ENCODE assay signal across 1 cellular context in the genomic region with DNA sequence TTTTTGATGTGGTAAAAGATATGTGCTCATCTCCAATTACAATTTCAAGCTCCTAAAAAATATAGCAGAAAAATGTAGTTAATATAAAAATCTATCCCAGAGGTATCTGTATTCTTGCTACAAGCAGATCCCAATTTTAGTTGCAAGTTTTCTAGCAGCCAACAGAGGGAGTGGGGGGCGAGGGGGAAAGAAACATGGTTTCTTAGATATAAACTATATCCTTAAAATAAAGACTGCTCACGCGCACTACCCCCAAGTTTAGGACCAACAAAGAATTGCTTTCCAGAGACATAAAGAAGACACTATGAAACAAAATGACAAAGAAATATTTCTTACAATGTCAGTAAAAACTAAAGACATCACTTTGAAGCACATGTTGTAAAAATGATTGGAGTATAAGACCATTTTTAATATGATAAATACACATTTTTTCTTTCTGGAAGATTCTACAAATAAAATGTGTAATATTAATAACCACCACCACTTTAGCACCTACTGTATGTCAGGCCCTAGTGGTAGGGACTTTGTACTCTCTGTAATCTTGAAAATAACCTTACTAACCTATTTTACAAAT.
TF ChIP-seq lines count a peak whose summit lies in the region.

No MANE protein-coding gene starts in this region.

TF ChIP-seq in GM23338, 12 proteins besides CTCF, POLR2A, EP300 and RAD21 (continued from another document):
- TF ChIP-seq, protein P1, sequence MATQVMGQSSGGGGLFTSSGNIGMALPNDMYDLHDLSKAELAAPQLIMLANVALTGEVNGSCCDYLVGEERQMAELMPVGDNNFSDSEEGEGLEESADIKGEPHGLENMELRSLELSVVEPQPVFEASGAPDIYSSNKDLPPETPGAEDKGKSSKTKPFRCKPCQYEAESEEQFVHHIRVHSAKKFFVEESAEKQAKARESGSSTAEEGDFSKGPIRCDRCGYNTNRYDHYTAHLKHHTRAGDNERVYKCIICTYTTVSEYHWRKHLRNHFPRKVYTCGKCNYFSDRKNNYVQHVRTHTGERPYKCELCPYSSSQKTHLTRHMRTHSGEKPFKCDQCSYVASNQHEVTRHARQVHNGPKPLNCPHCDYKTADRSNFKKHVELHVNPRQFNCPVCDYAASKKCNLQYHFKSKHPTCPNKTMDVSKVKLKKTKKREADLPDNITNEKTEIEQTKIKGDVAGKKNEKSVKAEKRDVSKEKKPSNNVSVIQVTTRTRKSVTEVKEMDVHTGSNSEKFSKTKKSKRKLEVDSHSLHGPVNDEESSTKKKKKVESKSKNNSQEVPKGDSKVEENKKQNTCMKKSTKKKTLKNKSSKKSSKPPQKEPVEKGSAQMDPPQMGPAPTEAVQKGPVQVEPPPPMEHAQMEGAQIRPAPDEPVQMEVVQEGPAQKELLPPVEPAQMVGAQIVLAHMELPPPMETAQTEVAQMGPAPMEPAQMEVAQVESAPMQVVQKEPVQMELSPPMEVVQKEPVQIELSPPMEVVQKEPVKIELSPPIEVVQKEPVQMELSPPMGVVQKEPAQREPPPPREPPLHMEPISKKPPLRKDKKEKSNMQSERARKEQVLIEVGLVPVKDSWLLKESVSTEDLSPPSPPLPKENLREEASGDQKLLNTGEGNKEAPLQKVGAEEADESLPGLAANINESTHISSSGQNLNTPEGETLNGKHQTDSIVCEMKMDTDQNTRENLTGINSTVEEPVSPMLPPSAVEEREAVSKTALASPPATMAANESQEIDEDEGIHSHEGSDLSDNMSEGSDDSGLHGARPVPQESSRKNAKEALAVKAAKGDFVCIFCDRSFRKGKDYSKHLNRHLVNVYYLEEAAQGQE (IDR thresholded peaks at IDR 0.05; ENCODE audit: unreplicated experiment), result no peak
- no peak for TF ChIP-seq JUNB (IDR thresholded peaks at IDR 0.05; ENCODE audit: unreplicated experiment)
- no peak for TF ChIP-seq NANOG (IDR thresholded peaks at IDR 0.05; ENCODE audit: borderline replicate concordance)
- TF ChIP-seq ZNF114 (CRISPR knock-in tag; IDR thresholded peaks at IDR 0.05), result no peak
- TF ChIP-seq, protein P2, sequence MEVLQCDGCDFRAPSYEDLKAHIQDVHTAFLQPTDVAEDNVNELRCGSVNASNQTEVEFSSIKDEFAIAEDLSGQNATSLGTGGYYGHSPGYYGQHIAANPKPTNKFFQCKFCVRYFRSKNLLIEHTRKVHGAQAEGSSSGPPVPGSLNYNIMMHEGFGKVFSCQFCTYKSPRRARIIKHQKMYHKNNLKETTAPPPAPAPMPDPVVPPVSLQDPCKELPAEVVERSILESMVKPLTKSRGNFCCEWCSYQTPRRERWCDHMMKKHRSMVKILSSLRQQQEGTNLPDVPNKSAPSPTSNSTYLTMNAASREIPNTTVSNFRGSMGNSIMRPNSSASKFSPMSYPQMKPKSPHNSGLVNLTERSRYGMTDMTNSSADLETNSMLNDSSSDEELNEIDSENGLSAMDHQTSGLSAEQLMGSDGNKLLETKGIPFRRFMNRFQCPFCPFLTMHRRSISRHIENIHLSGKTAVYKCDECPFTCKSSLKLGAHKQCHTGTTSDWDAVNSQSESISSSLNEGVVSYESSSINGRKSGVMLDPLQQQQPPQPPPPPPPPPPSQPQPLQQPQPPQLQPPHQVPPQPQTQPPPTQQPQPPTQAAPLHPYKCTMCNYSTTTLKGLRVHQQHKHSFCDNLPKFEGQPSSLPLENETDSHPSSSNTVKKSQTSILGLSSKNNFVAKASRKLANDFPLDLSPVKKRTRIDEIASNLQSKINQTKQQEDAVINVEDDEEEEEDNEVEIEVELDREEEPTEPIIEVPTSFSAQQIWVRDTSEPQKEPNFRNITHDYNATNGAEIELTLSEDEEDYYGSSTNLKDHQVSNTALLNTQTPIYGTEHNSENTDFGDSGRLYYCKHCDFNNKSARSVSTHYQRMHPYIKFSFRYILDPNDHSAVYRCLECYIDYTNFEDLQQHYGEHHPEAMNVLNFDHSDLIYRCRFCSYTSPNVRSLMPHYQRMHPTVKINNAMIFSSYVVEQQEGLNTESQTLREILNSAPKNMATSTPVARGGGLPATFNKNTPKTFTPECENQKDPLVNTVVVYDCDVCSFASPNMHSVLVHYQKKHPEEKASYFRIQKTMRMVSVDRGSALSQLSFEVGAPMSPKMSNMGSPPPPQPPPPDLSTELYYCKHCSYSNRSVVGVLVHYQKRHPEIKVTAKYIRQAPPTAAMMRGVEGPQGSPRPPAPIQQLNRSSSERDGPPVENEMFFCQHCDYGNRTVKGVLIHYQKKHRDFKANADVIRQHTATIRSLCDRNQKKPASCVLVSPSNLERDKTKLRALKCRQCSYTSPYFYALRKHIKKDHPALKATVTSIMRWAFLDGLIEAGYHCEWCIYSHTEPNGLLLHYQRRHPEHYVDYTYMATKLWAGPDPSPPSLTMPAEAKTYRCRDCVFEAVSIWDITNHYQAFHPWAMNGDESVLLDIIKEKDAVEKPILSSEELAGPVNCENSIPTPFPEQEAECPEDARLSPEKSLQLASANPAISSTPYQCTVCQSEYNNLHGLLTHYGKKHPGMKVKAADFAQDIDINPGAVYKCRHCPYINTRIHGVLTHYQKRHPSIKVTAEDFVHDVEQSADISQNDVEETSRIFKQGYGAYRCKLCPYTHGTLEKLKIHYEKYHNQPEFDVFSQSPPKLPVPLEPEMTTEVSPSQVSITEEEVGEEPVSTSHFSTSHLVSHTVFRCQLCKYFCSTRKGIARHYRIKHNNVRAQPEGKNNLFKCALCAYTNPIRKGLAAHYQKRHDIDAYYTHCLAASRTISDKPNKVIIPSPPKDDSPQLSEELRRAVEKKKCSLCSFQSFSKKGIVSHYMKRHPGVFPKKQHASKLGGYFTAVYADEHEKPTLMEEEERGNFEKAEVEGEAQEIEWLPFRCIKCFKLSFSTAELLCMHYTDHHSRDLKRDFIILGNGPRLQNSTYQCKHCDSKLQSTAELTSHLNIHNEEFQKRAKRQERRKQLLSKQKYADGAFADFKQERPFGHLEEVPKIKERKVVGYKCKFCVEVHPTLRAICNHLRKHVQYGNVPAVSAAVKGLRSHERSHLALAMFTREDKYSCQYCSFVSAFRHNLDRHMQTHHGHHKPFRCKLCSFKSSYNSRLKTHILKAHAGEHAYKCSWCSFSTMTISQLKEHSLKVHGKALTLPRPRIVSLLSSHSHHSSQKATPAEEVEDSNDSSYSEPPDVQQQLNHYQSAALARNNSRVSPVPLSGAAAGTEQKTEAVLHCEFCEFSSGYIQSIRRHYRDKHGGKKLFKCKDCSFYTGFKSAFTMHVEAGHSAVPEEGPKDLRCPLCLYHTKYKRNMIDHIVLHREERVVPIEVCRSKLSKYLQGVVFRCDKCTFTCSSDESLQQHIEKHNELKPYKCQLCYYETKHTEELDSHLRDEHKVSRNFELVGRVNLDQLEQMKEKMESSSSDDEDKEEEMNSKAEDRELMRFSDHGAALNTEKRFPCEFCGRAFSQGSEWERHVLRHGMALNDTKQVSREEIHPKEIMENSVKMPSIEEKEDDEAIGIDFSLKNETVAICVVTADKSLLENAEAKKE (CRISPR knock-in tag; IDR thresholded peaks at IDR 0.05), result no peak
- TF ChIP-seq, protein P3, sequence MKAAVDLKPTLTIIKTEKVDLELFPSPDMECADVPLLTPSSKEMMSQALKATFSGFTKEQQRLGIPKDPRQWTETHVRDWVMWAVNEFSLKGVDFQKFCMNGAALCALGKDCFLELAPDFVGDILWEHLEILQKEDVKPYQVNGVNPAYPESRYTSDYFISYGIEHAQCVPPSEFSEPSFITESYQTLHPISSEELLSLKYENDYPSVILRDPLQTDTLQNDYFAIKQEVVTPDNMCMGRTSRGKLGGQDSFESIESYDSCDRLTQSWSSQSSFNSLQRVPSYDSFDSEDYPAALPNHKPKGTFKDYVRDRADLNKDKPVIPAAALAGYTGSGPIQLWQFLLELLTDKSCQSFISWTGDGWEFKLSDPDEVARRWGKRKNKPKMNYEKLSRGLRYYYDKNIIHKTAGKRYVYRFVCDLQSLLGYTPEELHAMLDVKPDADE (IDR thresholded peaks at IDR 0.05), result no peak
- TF ChIP-seq STAT1 (IDR thresholded peaks at IDR 0.05; ENCODE audit: unreplicated experiment), result no peak
- no peak for TF ChIP-seq CREB1 (CRISPR knock-in tag; IDR thresholded peaks at IDR 0.05; ENCODE audit: low read depth)
- TF ChIP-seq POLR2AphosphoS5 (IDR thresholded peaks at IDR 0.05; ENCODE audit: low read depth), result no peak
TF ChIP-seq in GM23338: peak in this region for 0.
